ENCODE assay signal across 16 cellular contexts in the genomic region with DNA sequence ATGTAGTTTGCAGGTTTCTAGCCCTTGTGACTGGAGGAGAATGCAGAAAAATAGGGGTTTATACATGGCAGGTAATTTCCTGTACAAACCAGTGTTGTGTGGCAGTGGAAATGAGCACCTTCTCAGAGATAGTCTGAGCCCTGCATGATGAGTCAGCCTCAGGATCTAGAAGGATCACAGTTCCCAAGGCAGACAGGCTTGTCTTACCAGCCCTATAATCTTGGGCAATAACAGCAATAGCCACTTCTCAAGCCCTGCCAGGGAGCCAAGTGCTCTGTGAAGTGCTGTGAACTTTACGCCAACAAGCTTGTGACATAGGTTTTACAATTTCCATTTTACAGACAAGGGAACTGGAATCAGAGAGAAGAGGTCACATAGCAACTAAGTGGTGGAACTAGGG.
DNase-seq lines count a peak whose midpoint lies in the region; ATAC-seq, FAIRE-seq and TF ChIP-seq lines count a peak whose summit lies in the region.
"Had no signal": no experiment of that assay in that cellular context is flagged by ENCODE, and none has a peak within 500 bp of the region (broad histone marks: within the 10 kb centered on the region; RNA-seq: fewer than 3 reads in every experiment).

No MANE protein-coding gene starts in this region.

- TF ChIP-seq CTCF in upper lobe of left lung (IDR thresholded peaks at IDR 0.05) (no peak), Calu3 (IDR thresholded peaks at IDR 0.05; ENCODE audit: unreplicated experiment) (no peak)

- TF ChIP-seq EP300 in upper lobe of left lung (IDR thresholded peaks at IDR 0.05), result peak in 2 of 4 donors; percentile 10 to 96

- FAIRE-seq in RCC 7860 (lab: Jason Lieb, UNC), result peak; percentile 51
- FAIRE-seq: endothelial cell of umbilical vein had no signal

- peak; percentile 72 for DNase-seq in SIG-M5 treated with dmso at 0.1 percent for 504 hours (lab: John Stamatoyannopoulos, UW; ENCODE audit: unreplicated experiment)
- no peak for DNase-seq in SIG-M5 (lab: John Stamatoyannopoulos, UW)
- peak; percentile 65 for DNase-seq in RCC 7860 (ENCODE audit: low spot score)
- peak; percentile 50 for DNase-seq in glomerular visceral epithelial cell (ENCODE audit: extremely low spot score)
- DNase-seq in upper lobe of left lung, result peak in 1 of 2 donors; percentile 86
- no peak for DNase-seq in Calu3
- DNase-seq: ACHN; activated naive CD4-positive, alpha-beta T cell treated with Interleukin-2 at 50 U/mL for 16 hours; DMS 273 treated with DMSO at 0.1 percent for 48 hours; NCI-H526 treated with DMSO at 0.1 percent for 48 hours; SJCRH30 had no signal

- H3K36me3 Mint-ChIP-seq in Calu3 (ENCODE audit: insufficient read depth, unreplicated experiment), result peaks cover 7% of the 10 kb centered on the region

- ATAC-seq in upper lobe of left lung (ENCODE audit: low FRiP score in 2 of 2) (peak; percentile 68 to 77), GM21786 (IDR thresholded peaks at IDR 0.05; ENCODE audit: unreplicated experiment) (no peak), HG03280 (IDR thresholded peaks at IDR 0.05; ENCODE audit: unreplicated experiment) (no peak)

- 50 to 58% methylated on average over 1 of the region's 1 CpG for WGBS in upper lobe of left lung, 2 donors

- H3K27ac Mint-ChIP-seq in Calu3 (ENCODE audit: unreplicated experiment), result no peak overlapping the region
- H3K27ac Mint-ChIP-seq: mesothelial cell of epicardium had no signal

- no peaks in the 10 kb centered on the region for H3K9me3 ChIP-seq in upper lobe of left lung
- H3K9me3 ChIP-seq: SJCRH30, suprapubic skin had no signal

- peak overlapping the region; percentile 27 to 78 (median 56) for H3K27ac ChIP-seq in upper lobe of left lung
- H3K27ac ChIP-seq: SJCRH30, suprapubic skin had no signal

- peaks cover 12 to 22% (median 14%) of the 10 kb centered on the region in 4 donors for H3K4me1 ChIP-seq in upper lobe of left lung

- peak in 1 of 4 donors; percentile 17 for TF ChIP-seq POLR2A in upper lobe of left lung (IDR thresholded peaks at IDR 0.05)

- H3K27me3 ChIP-seq in upper lobe of left lung, result no peaks in the 10 kb centered on the region
- H3K27me3 ChIP-seq: SJCRH30, suprapubic skin had no signal

- intact Hi-C loops in Calu3 (cut with micrococcal nuclease; ENCODE audit: unreplicated experiment), result no loop called here

- no peak overlapping the region for H3K4me3 Mint-ChIP-seq in Calu3 (ENCODE audit: low read depth, unreplicated experiment)
- H3K4me3 Mint-ChIP-seq: mesothelial cell of epicardium had no signal

- no peak overlapping the region for H3K4me3 ChIP-seq in upper lobe of left lung
- H3K4me3 ChIP-seq: SJCRH30, suprapubic skin had no signal

- peaks cover 14% of the 10 kb centered on the region for H3K27me3 Mint-ChIP-seq in Calu3 (ENCODE audit: unreplicated experiment)

- peaks cover 42% of the 10 kb centered on the region for H3K4me1 Mint-ChIP-seq in Calu3 (ENCODE audit: low read depth, unreplicated experiment)

- no peaks in the 10 kb centered on the region for H3K36me3 ChIP-seq in upper lobe of left lung
- H3K36me3 ChIP-seq: SJCRH30, suprapubic skin had no signal

- CTCF ChIA-PET in Calu3 (lab: Charles Lee), result no interaction called here

- BruUV-seq in Calu3 (replicated peaks; lab: Mats Ljungman, UMichigan), result no TSS peak

- no peaks in the 10 kb centered on the region for H3K9me3 Mint-ChIP-seq in Calu3 (ENCODE audit: low read depth, unreplicated experiment)

Comparison
In these comparisons a context has a peak if more than half of its experiments do, and no peak if none do; other contexts are left out.
1. DNase-seq: peak in SIG-M5 treated with dmso at 0.1 percent for 504 hours (single experiment), RCC 7860 (single experiment) and glomerular visceral epithelial cell (single experiment); none in SIG-M5 (single experiment) and Calu3 (single experiment).
2. ATAC-seq: peak in upper lobe of left lung (2 of 2); none in GM21786 (single experiment) and HG03280 (single experiment).